32 cellular contexts compared by ENCODE assay signal in the genomic region with DNA sequence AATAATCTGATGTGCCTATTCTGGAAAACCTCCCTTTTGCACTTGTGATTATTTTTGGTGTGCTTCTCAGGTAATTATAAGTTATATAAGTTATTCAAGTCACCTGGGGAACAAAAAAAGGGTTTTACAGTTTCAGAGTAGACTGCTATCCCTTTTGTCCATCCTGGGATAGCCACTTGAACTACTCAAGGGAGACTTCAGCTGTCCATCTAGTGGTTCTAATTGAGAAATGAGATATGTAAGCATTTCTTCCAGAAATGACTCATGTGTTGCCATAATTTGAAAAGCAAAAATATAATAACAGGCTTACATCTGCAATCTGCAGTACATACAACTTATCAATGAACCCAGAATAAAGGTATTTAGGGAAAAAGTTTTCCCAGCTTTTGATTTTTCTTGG.
"Had no signal": no experiment of that assay in that cellular context is flagged by ENCODE, and none has a peak within 500 bp of the region (broad histone marks: within the 10 kb centered on the region; RNA-seq: fewer than 3 reads in every experiment).

No MANE protein-coding gene starts in this region.

- H3K27me3 Mint-ChIP-seq: activated B cell treated with CpG ODN at 0.5 μM for 24 hours; activated CD4-positive, alpha-beta T cell treated with anti-CD3 and anti-CD28 coated beads for 36 hours; activated naive CD8-positive, alpha-beta T cell; dendritic cell treated with granulocyte-macrophage colony-stimulating factor and Interleukin-4, amounts not matched to agents 40 ng/mL and 50 ng/mL, for 4 days; stimulated activated naive B cell treated with anti-CD40 and anti-IgM and Interleukin-4, amounts not matched to agents 10 μg/mL and 1 μg/mL and 100 μg/mL, for 72 hours had no signal

- H3K27me3 ChIP-seq: body of pancreas, gastrocnemius medialis, ovary, stomach, thyroid gland, upper lobe of left lung, vagina had no signal

- H3K4me3 ChIP-seq: body of pancreas, esophagus squamous epithelium, gastrocnemius medialis, left ventricle myocardium inferior, lung, ovary, prostate gland, stomach, thyroid gland, upper lobe of left lung, vagina had no signal

- H3K4me3 Mint-ChIP-seq: activated B cell treated with CpG ODN at 0.5 μM for 24 hours; activated CD4-positive, alpha-beta T cell treated with anti-CD3 and anti-CD28 coated beads for 36 hours; activated T-cell treated with anti-CD3 and anti-CD28 coated beads, Interleukin-2, amount 50 U/mL, for 72 hours; dendritic cell treated with granulocyte-macrophage colony-stimulating factor and Interleukin-4, amounts not matched to agents 40 ng/mL and 50 ng/mL, for 4 days; endodermal cell; nephron; stimulated activated naive B cell treated with anti-CD40 and anti-IgM and Interleukin-4, amounts not matched to agents 10 μg/mL and 1 μg/mL and 100 μg/mL, for 72 hours had no signal

- H3K4me1 ChIP-seq: prostate gland had no signal

- H3K4me1 Mint-ChIP-seq: nephron had no signal

- ATAC-seq: body of pancreas, gastrocnemius medialis, sciatic nerve had no signal

- DNase-seq: activated B cell treated with CpG ODN at 0.5 μM for 24 hours; activated CD4-positive, alpha-beta T cell treated with anti-CD3 and anti-CD28 coated beads for 36 hours; activated CD4-positive, alpha-beta T cell treated with anti-CD3 and anti-CD28 coated beads, Interleukin-2, amount 50 U/mL, for 4 hours; activated naive CD4-positive, alpha-beta T cell treated with Interleukin-2 at 50 U/mL for 16 hours; activated T-cell treated with anti-CD3 and anti-CD28 coated beads for 4 hours; activated T-cell treated with anti-CD3 and anti-CD28 coated beads, Interleukin-2, amount 50 U/mL, for 72 hours; aorta; body of pancreas; endodermal cell; esophagus squamous epithelium; gastrocnemius medialis; glutamatergic neuron; islet precursor cell; left ventricle myocardium inferior; mesendoderm; ovary; retina; small intestine; stimulated activated CD4-positive, alpha-beta T cell treated with anti-CD3 and anti-CD28 coated beads, Interleukin-1b, Interleukin-23, amount 100 ng/mL, for 48 hours; stimulated activated naive B cell treated with anti-CD40 and anti-IgM and Interleukin-4, amounts not matched to agents 10 μg/mL and 1 μg/mL and 100 μg/mL, for 72 hours; stomach; T-helper 2 cell; thyroid gland had no signal

- H3K9me3 Mint-ChIP-seq: activated B cell treated with CpG ODN at 0.5 μM for 24 hours had no signal

- H3K36me3 ChIP-seq: gastrocnemius medialis, left ventricle myocardium inferior, ovary, prostate gland, thyroid gland, vagina had no signal

- H3K27ac Mint-ChIP-seq: activated B cell treated with CpG ODN at 0.5 μM for 24 hours; activated CD4-positive, alpha-beta T cell treated with anti-CD3 and anti-CD28 coated beads for 36 hours; activated naive CD8-positive, alpha-beta T cell; activated T-cell treated with anti-CD3 and anti-CD28 coated beads, Interleukin-2, amount 50 U/mL, for 72 hours; dendritic cell treated with granulocyte-macrophage colony-stimulating factor and Interleukin-4, amounts not matched to agents 40 ng/mL and 50 ng/mL, for 4 days; endodermal cell; nephron; stimulated activated naive B cell treated with anti-CD40 and anti-IgM and Interleukin-4, amounts not matched to agents 10 μg/mL and 1 μg/mL and 100 μg/mL, for 72 hours had no signal

- H3K9me3 ChIP-seq: body of pancreas, esophagus squamous epithelium, gastrocnemius medialis, left ventricle myocardium inferior, ovary, prostate gland, stomach, thyroid gland, upper lobe of left lung, vagina had no signal

- H3K27ac ChIP-seq: body of pancreas, epithelial cell of prostate, gastrocnemius medialis, left ventricle myocardium inferior, ovary, prostate gland, stomach, thyroid gland, upper lobe of left lung, vagina had no signal
